9 cellular contexts compared by ENCODE assay signal in the genomic region with DNA sequence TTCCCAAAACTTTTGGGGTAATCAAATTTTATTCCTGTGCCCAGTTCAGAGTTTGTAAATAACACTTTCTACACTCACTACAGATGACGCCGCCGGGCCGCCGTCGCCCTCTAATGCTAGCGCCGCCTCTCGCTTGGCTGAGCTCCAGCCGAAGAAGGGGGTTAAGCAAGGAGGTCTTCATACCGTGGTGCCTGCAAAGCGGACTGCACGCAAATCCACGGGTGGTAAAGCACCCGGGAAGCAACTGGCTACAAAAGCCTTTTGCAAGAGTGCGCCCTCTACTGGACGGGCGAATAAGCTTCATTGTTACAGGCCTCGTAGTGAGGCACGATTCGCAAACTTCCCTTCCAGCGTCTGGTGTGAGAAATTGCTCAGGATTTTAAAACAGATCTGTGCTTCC.
DNase-seq lines count a peak whose midpoint lies in the region; ATAC-seq and TF ChIP-seq lines count a peak whose summit lies in the region.
"Had no signal": no experiment of that assay in that cellular context is flagged by ENCODE, and none has a peak within 500 bp of the region (broad histone marks: within the 10 kb centered on the region; RNA-seq: fewer than 3 reads in every experiment).

No MANE protein-coding gene starts in this region.

- in situ Hi-C loops in SK-MEL-5 (cut with HindIII; ENCODE audit: low pct_unique_long_range_greater_than_20kb, low sequenced_read_pairs) = no loop called here

- CTCF ChIA-PET in BJ (lab: Yijun Ruan, JAX) = no interaction called here

- TF ChIP-seq CTCF in BJ (IDR thresholded peaks at IDR 0.05; ENCODE audit: insufficient read depth, low read depth, low read length) = peak; percentile 18; the same call in 1 of the 2 replicates
- peak; percentile 68 for TF ChIP-seq CTCF in GM12873 (IDR thresholded peaks at IDR 0.05; ENCODE audit: insufficient read depth, low read depth, low read length, missing control alignments)

- POLR2A ChIA-PET in BJ (lab: Charles Lee) = no interaction called here

- H3K4me3 ChIP-seq in BJ (ENCODE audit: low read depth, low read length) = no peak overlapping the region
- H3K4me3 ChIP-seq: upper lobe of left lung had no signal

- no peaks in the 10 kb centered on the region for H3K36me3 ChIP-seq in BJ (ENCODE audit: control insufficient read depth, insufficient read depth, low read length)
- H3K36me3 ChIP-seq: upper lobe of left lung had no signal

- DNase-seq in BJ (ENCODE audit: low read depth) (no peak), SK-MEL-5 (ENCODE audit: low read depth, low spot score) (peak; percentile 11), iPS-NIHi11 (ENCODE audit: low spot score) (peak; percentile 13), HCEC 1CT (no peak), activated gamma-delta T cell (lab: John Stamatoyannopoulos, UW) (no peak), NCI-H2227 treated with DMSO at 0.1 percent for 48 hours (lab: John Stamatoyannopoulos, UW) (no peak)

- no peak for ATAC-seq in HG02885 (IDR thresholded peaks at IDR 0.05; ENCODE audit: poor library complexity, unreplicated experiment)

- no peaks in the 10 kb centered on the region for H3K27me3 ChIP-seq in BJ (ENCODE audit: control insufficient read depth, insufficient read depth, low read length)
- H3K27me3 ChIP-seq: upper lobe of left lung had no signal

Comparison
In these comparisons a context has a peak if more than half of its experiments do, and no peak if none do; other contexts are left out.
1. DNase-seq: peak in SK-MEL-5 (single experiment) and iPS-NIHi11 (single experiment); none in BJ (single experiment), HCEC 1CT (single experiment), activated gamma-delta T cell (single experiment) and NCI-H2227 treated with DMSO at 0.1 percent for 48 hours (single experiment).